17 cellular contexts compared by ENCODE assay signal in the genomic region with DNA sequence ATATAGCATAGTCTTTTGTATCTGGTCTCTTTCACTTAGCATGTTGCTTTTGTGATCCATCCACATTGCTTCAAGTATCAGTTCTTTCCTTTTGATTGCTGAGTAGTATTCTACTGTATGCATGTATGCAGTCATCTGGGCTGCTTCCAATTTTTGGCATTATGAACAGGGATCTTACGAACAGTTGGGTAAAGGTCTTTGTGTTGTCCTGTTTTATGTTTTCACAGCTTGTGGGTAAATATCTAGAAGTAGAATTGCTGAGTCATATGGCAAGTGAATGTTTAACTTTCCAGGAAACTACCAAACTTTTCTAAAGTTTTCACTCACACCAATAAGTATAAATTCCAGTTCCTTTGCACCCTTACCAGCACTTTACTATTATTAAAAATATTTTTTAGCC.
DNase-seq lines count a peak whose midpoint lies in the region; ATAC-seq, FAIRE-seq and TF ChIP-seq lines count a peak whose summit lies in the region.
"Had no signal": no experiment of that assay in that cellular context is flagged by ENCODE, and none has a peak within 500 bp of the region (broad histone marks: within the 10 kb centered on the region; RNA-seq: fewer than 3 reads in every experiment).

No MANE protein-coding gene starts in this region.

- H3K27me3 ChIP-seq in ACC112 (ENCODE audit: insufficient read depth, low read length) (no peaks in the 10 kb centered on the region), adipocyte (replicated peaks; ENCODE audit: control insufficient read depth, insufficient read depth, low read length) (no peaks in the 10 kb centered on the region), neuronal stem cell (ENCODE audit: control insufficient read depth in 3 of 3, insufficient read depth in 3 of 3, low read depth in 1 of 3, low read length in 3 of 3) (no peaks in the 10 kb centered on the region)
- no peaks in the 10 kb centered on the region for H3K27me3 ChIP-seq in effector memory CD4-positive, alpha-beta T cell (replicated peaks; ENCODE audit: control insufficient read depth, insufficient read depth, low read length, poor library complexity, severe bottlenecking)
- H3K27me3 ChIP-seq: BE2C, esophagus muscularis mucosa, MG63 had no signal

- no peaks in the 10 kb centered on the region for H3K79me1 ChIP-seq in neuronal stem cell (ENCODE audit: low read depth, low read length)

- H3K9ac ChIP-seq in adipocyte (ENCODE audit: low read length) (no peak overlapping the region), kidney (ENCODE audit: low read length in 2 of 2) (no peak overlapping the region), neuronal stem cell (ENCODE audit: low read depth, low read length, poor library complexity) (no peak overlapping the region)

- H3K4me3 ChIP-seq in ACC112 (ENCODE audit: low read depth, low read length) (no peak overlapping the region), adipocyte (ENCODE audit: low read length) (no peak overlapping the region), kidney (ENCODE audit: low read length in 2 of 2) (no peak overlapping the region), neuronal stem cell (ENCODE audit: low read length in 2 of 2) (no peak overlapping the region)
- no peak overlapping the region for H3K4me3 ChIP-seq in effector memory CD4-positive, alpha-beta T cell (ENCODE audit: insufficient read depth, low read depth, low read length, poor library complexity, severe bottlenecking)
- H3K4me3 ChIP-seq: coronary artery, esophagus muscularis mucosa, MG63 had no signal

- no peaks in the 10 kb centered on the region; the same call in 1 of the 2 replicates for H3K36me3 ChIP-seq in ACC112 (ENCODE audit: insufficient read depth, low read length)
- H3K36me3 ChIP-seq in adipocyte (ENCODE audit: control insufficient read depth, insufficient read depth, low read length, severe bottlenecking): peaks cover 5% of the 10 kb centered on the region
- no peaks in the 10 kb centered on the region for H3K36me3 ChIP-seq in kidney (ENCODE audit: control insufficient read depth in 1 of 2, insufficient read depth in 2 of 2, low read length in 2 of 2)
- peaks cover 5% of the 10 kb centered on the region for H3K36me3 ChIP-seq in effector memory CD4-positive, alpha-beta T cell (ENCODE audit: control insufficient read depth, insufficient read depth, low read length)
- peaks cover 0 to 18% of the 10 kb centered on the region in 2 donors for H3K36me3 ChIP-seq in neuronal stem cell (replicated peaks in 1 of 2; ENCODE audit: control insufficient read depth in 2 of 2, insufficient read depth in 2 of 2, low read length in 2 of 2)
- H3K36me3 ChIP-seq: BE2C had no signal

- DNase-seq in adipocyte (ENCODE audit: low read depth): peak; percentile 19
- DNase-seq in kidney: no peak
- DNase-seq in effector memory CD4-positive, alpha-beta T cell: no peak
- DNase-seq in erythroblast (lab: John Stamatoyannopoulos, UW): no peak
- no peak for DNase-seq in neuronal stem cell (ENCODE audit: low spot score)
- DNase-seq: activated CD4-positive, CD25-positive, alpha-beta regulatory T cell treated with anti-CD3 and anti-CD28 coated beads, Interleukin-2, amount 50 U/mL, for 72 hours; BE2C; mammary epithelial cell; MG63; NCI-H82; stimulated activated naive CD8-positive, alpha-beta T cell treated with anti-CD3 and anti-CD28 coated beads, Interleukin-15, amount 100 ng/mL, for 72 hours; T-helper 17 cell had no signal

- H2AFZ ChIP-seq in ACC112 (ENCODE audit: low read length, unreplicated experiment) (no peak overlapping the region), neuronal stem cell (ENCODE audit: low read length) (no peak overlapping the region)

- no peak overlapping the region for H3K23ac ChIP-seq in neuronal stem cell (ENCODE audit: low read depth, low read length, poor library complexity)

- no peak overlapping the region for H2BK5ac ChIP-seq in neuronal stem cell (ENCODE audit: low read length)

- H3K4me1 ChIP-seq in ACC112 (ENCODE audit: control insufficient read depth, insufficient read depth, low read length, unreplicated experiment): no peaks in the 10 kb centered on the region
- H3K4me1 ChIP-seq in adipocyte (ENCODE audit: control insufficient read depth, insufficient read depth, low read length): no peaks in the 10 kb centered on the region
- peaks cover 0 to 15% of the 10 kb centered on the region in 2 donors for H3K4me1 ChIP-seq in kidney (ENCODE audit: control insufficient read depth in 1 of 2, insufficient read depth in 1 of 2, low read depth in 1 of 2, low read length in 2 of 2)
- peaks cover 3% of the 10 kb centered on the region for H3K4me1 ChIP-seq in effector memory CD4-positive, alpha-beta T cell (ENCODE audit: control insufficient read depth, insufficient read depth, low read length, poor library complexity, severe bottlenecking)
- no peaks in the 10 kb centered on the region for H3K4me1 ChIP-seq in neuronal stem cell (ENCODE audit: control insufficient read depth in 2 of 2, insufficient read depth in 1 of 2, low read depth in 1 of 2, low read length in 2 of 2)

- H2BK120ac ChIP-seq in neuronal stem cell (ENCODE audit: low read depth, low read length): no peak overlapping the region

- no peak overlapping the region for H4K8ac ChIP-seq in neuronal stem cell (ENCODE audit: low read depth, low read length)

- H3K14ac ChIP-seq in neuronal stem cell (ENCODE audit: low read length): no peak overlapping the region

- TF ChIP-seq CTCF in kidney (IDR thresholded peaks at IDR 0.05; ENCODE audit: borderline replicate concordance, extremely low read depth, insufficient read depth): no peak

- H3K79me2 ChIP-seq in ACC112 (ENCODE audit: control insufficient read depth, insufficient read depth, low read length, unreplicated experiment): no peaks in the 10 kb centered on the region

- no peak overlapping the region for H3K4ac ChIP-seq in neuronal stem cell (ENCODE audit: low read length)

- H3K9me3 ChIP-seq in adipocyte (ENCODE audit: control insufficient read depth, low read length) (no peaks in the 10 kb centered on the region), kidney (ENCODE audit: control insufficient read depth in 1 of 2, low read length in 2 of 2) (no peaks in the 10 kb centered on the region), neuronal stem cell (replicated peaks in 1 of 2; ENCODE audit: control insufficient read depth in 2 of 2, insufficient read depth in 1 of 2, low read depth in 1 of 2, low read length in 2 of 2) (peaks cover 0 to 4% of the 10 kb centered on the region in 2 donors)
- H3K9me3 ChIP-seq in effector memory CD4-positive, alpha-beta T cell (ENCODE audit: control insufficient read depth, low read length): no peaks in the 10 kb centered on the region
- H3K9me3 ChIP-seq: BE2C, esophagus muscularis mucosa had no signal

- TF ChIP-seq POLR2A in erythroblast (IDR thresholded peaks at IDR 0.05; ENCODE audit: low read length): no peak

- no peak overlapping the region for H2AK5ac ChIP-seq in neuronal stem cell (ENCODE audit: low read depth, low read length)

- peak overlapping the region; percentile 18; the same call in 1 of the 2 replicates for H3K27ac ChIP-seq in ACC112 (ENCODE audit: low read depth, low read length)
- H3K27ac ChIP-seq in kidney (ENCODE audit: low read depth in 2 of 2, low read length in 2 of 2): peak overlapping the region; percentile 47 to 63
- no peak overlapping the region for H3K27ac ChIP-seq in effector memory CD4-positive, alpha-beta T cell (ENCODE audit: insufficient read depth, low read length, poor library complexity, severe bottlenecking)
- no peak overlapping the region for H3K27ac ChIP-seq in neuronal stem cell (replicated peaks; ENCODE audit: low read length)
- H3K27ac ChIP-seq: coronary artery, esophagus muscularis mucosa had no signal

- no peak overlapping the region for H3K18ac ChIP-seq in neuronal stem cell (ENCODE audit: low read length)

- no peak for FAIRE-seq in kidney (lab: Jason Lieb, UNC)

- H2BK15ac ChIP-seq in neuronal stem cell (ENCODE audit: low read length): no peak overlapping the region

- intact Hi-C loops in kidney (cut with DNase I): no loop called here

- ATAC-seq in GM21423 (IDR thresholded peaks at IDR 0.05; ENCODE audit: unreplicated experiment) (peak; percentile 38), esophagus mucosa (no peak)
- ATAC-seq: stimulated activated naive CD8-positive, alpha-beta T cell treated with anti-CD3 and anti-CD28 coated beads, Interleukin-15, amount 100 ng/mL, for 72 hours; T-helper 17 cell had no signal

- WGBS in neuronal stem cell (ENCODE audit: extremely low coverage in 2 of 2, insufficient read length in 2 of 2, insufficient replicate concordance in 1 of 2), 2 donors: no CpG with 5 or more reads among the region's 1 CpG

- no peak overlapping the region for H3K4me2 ChIP-seq in neuronal stem cell (ENCODE audit: insufficient read depth, low read length, poor library complexity, severe bottlenecking)

- H2BK12ac ChIP-seq in neuronal stem cell (ENCODE audit: low read length): no peak overlapping the region

- no peak overlapping the region for H4K91ac ChIP-seq in neuronal stem cell (ENCODE audit: low read depth, low read length, poor library complexity)

Comparison
In these comparisons a context has a peak if more than half of its experiments do, and no peak if none do; other contexts are left out.
1. H3K27ac ChIP-seq: peak in ACC112 (single experiment) and kidney (2 of 2); none in effector memory CD4-positive, alpha-beta T cell (single experiment) and neuronal stem cell (single experiment).